Comparison of ENCODE assay signal across 8 cellular contexts in genomic region chr2:25341031-25341727, GRCh38. TPM values are rescaled to one million over a fixed set of nuclear protein-coding genes. Genes with fewer than 3 reads are reported as not detected.
DNase-seq lines count a peak whose midpoint lies in the region; ATAC-seq and TF ChIP-seq lines count a peak whose summit lies in the region.

No MANE protein-coding gene starts in this region.

- H3K4me3 Mint-ChIP-seq in activated T-cell treated with anti-CD3 and anti-CD28 coated beads, Interleukin-2, amount 50 U/mL, for 24 hours = no peak overlapping the region

- peak overlapping the region; percentile 61 for H3K27ac ChIP-seq in C4-2B
- H3K27ac ChIP-seq in hepatocyte = peak overlapping the region; percentile 80
- peak overlapping the region; percentile 93 for H3K27ac ChIP-seq in substantia nigra (ENCODE audit: low read depth, low read length, poor library complexity, severe bottlenecking)

- peaks cover 63% of the 10 kb centered on the region for H3K79me2 ChIP-seq in hepatocyte

- peaks cover 54% of the 10 kb centered on the region for H3K4me1 Mint-ChIP-seq in activated T-cell treated with anti-CD3 and anti-CD28 coated beads, Interleukin-2, amount 50 U/mL, for 24 hours (ENCODE audit: low read depth)

- peaks cover 41% of the 10 kb centered on the region for H4K20me1 ChIP-seq in hepatocyte (ENCODE audit: insufficient read depth, poor library complexity, severe bottlenecking)

- peak; percentile 65 for DNase-seq in activated T-cell treated with anti-CD3 and anti-CD28 coated beads, Interleukin-2, amount 50 U/mL, for 24 hours
- DNase-seq in hepatocyte (ENCODE audit: low spot score) = peak; percentile 67
- peak in 34 of 49 donors; percentile 18 to 80 (median 51) for DNase-seq in substantia nigra (lab: John Stamatoyannopoulos, UW)
- DNase-seq in pons (ENCODE audit: low spot score) = no peak
- no peak for DNase-seq in NCI-H524 treated with DMSO at 0.1 percent for 48 hours (lab: John Stamatoyannopoulos, UW)

- H3K27me3 ChIP-seq in hepatocyte = no peaks in the 10 kb centered on the region

- H2AFZ ChIP-seq in hepatocyte = no peak overlapping the region

- WGBS in hepatocyte (ENCODE audit: low lambda C conversion rate, missing lambda C conversion rate) = 0% methylated on average over 5 of the region's 103 CpGs

- TF ChIP-seq CTCF in C4-2B (conservative IDR thresholded peaks at IDR 0.05) (no peak), hepatocyte (IDR thresholded peaks at IDR 0.05; ENCODE audit: poor library complexity) (no peak)

- H3K4me2 ChIP-seq in hepatocyte = peak overlapping the region; percentile 96

- ATAC-seq in GM18861 (IDR thresholded peaks at IDR 0.05; ENCODE audit: unreplicated experiment) = peak; percentile 17
- ATAC-seq in HG03103 (IDR thresholded peaks at IDR 0.05; ENCODE audit: low read depth, unreplicated experiment) = peak; percentile 13

- H3K9me3 Mint-ChIP-seq in activated T-cell treated with anti-CD3 and anti-CD28 coated beads, Interleukin-2, amount 50 U/mL, for 24 hours = no peaks in the 10 kb centered on the region

- peaks cover 23% of the 10 kb centered on the region for H3K4me1 ChIP-seq in hepatocyte (ENCODE audit: insufficient read depth)

- no peaks in the 10 kb centered on the region for H3K27me3 Mint-ChIP-seq in activated T-cell treated with anti-CD3 and anti-CD28 coated beads, Interleukin-2, amount 50 U/mL, for 24 hours

- peaks cover 23% of the 10 kb centered on the region for H3K36me3 Mint-ChIP-seq in activated T-cell treated with anti-CD3 and anti-CD28 coated beads, Interleukin-2, amount 50 U/mL, for 24 hours (ENCODE audit: low read depth)

- no peaks in the 10 kb centered on the region for H3K9me2 ChIP-seq in hepatocyte (replicated peaks; ENCODE audit: insufficient read depth)

- no peaks in the 10 kb centered on the region for H3K36me3 ChIP-seq in hepatocyte (replicated peaks; ENCODE audit: insufficient read depth, low read depth)

- H3K27ac Mint-ChIP-seq in activated T-cell treated with anti-CD3 and anti-CD28 coated beads, Interleukin-2, amount 50 U/mL, for 24 hours = no peak overlapping the region

- peak overlapping the region; percentile 64 for H3K4me3 ChIP-seq in hepatocyte

- no peaks in the 10 kb centered on the region for H3K9me3 ChIP-seq in hepatocyte (ENCODE audit: low read depth)

RNA-seq across cellular contexts. Expression of gene DNMT3A, which starts 0.5 kb away (rescaled TPM):
- total RNA-seq in hepatocyte = 43.8 and 49.5 TPM in 2 replicates
- polyA plus RNA-seq in hepatocyte = 27.9 and 28.3 TPM in 2 replicates

Comparison
In these comparisons a context has a peak if more than half of its experiments do, and no peak if none do; other contexts are left out.
1. DNase-seq: peak in activated T-cell treated with anti-CD3 and anti-CD28 coated beads, Interleukin-2, amount 50 U/mL, for 24 hours (single experiment), hepatocyte (single experiment) and substantia nigra (34 of 49); none in pons (single experiment) and NCI-H524 treated with DMSO at 0.1 percent for 48 hours (single experiment).
2. Peak in every context shown above with its lines, with median percentiles within 50 percentile points of each other: H3K27ac ChIP-seq.